22 cellular contexts compared by ENCODE assay signal in genomic region chr3:38555926-38556325, GRCh38.
"Had no signal": no experiment of that assay in that cellular context is flagged by ENCODE, and none has a peak within 500 bp of the region (broad histone marks: within the 10 kb centered on the region; RNA-seq: fewer than 3 reads in every experiment).

No MANE protein-coding gene starts in this region.

- H3K9me3 ChIP-seq: adrenal gland, psoas muscle, vagina had no signal

- ATAC-seq: esophagus mucosa, left lung, psoas muscle, T-cell had no signal

- H3K36me3 ChIP-seq: adrenal gland, cardiac muscle cell, left lung, vagina had no signal

- H3K27me3 ChIP-seq: adrenal gland, left lung, tibial nerve, vagina had no signal

- H3K4me3 ChIP-seq: adrenal gland, cardiac muscle cell, left lung, psoas muscle, tibial nerve, vagina had no signal

- DNase-seq: activated CD4-positive, alpha-beta T cell treated with anti-CD3 and anti-CD28 coated beads for 48 hours; activated CD4-positive, alpha-beta T cell treated with anti-CD3 and anti-CD28 coated beads, Interleukin-2, amount 50 U/mL, for 48 hours; activated CD8-positive, alpha-beta memory T cell treated with anti-CD3 and anti-CD28 coated beads for 24 hours; activated effector memory CD4-positive, alpha-beta T cell treated with Interleukin-2 at 50 U/mL for 16 hours; activated naive CD4-positive, alpha-beta T cell treated with Interleukin-2 at 50 U/mL for 16 hours; activated naive CD8-positive, alpha-beta T cell treated with anti-CD3 and anti-CD28 coated beads for 36 hours; cortex of kidney; foreskin fibroblast; hypothalamus; immature natural killer cell; left lung; naive B cell; nephron progenitor cell; psoas muscle; stimulated activated naive CD4-positive, alpha-beta T cell had no signal

- H3K4me1 ChIP-seq: adrenal gland, left lung, parathyroid adenoma, psoas muscle, vagina had no signal

- H3K27ac ChIP-seq: adrenal gland, cardiac muscle cell, left lung, parathyroid adenoma, psoas muscle, tibial nerve, vagina had no signal
